Comparison of ENCODE assay signal across 1 cellular context in genomic region chr7:114917211-114917839, GRCh38.
TF ChIP-seq lines count a peak whose summit lies in the region.

No MANE protein-coding gene starts in this region.

TF ChIP-seq in GM12878, 131 proteins besides CTCF, POLR2A, EP300 and RAD21:
- TF ChIP-seq PKNOX1 (IDR thresholded peaks at IDR 0.05) = peak; percentile 25; the same call in 1 of the 2 replicates
- TF ChIP-seq, protein P1, sequence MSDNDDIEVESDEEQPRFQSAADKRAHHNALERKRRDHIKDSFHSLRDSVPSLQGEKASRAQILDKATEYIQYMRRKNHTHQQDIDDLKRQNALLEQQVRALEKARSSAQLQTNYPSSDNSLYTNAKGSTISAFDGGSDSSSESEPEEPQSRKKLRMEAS (IDR thresholded peaks at IDR 0.05; ENCODE audit: low read depth, low read length) = no peak
- TF ChIP-seq STAT3 (IDR thresholded peaks at IDR 0.05; ENCODE audit: low read depth, low read length) = 0 out of 2 replicates have a peak, but pooled peaks have one; percentile 59
- TF ChIP-seq NFIC (IDR thresholded peaks at IDR 0.05; ENCODE audit: low read depth, low read length) = peak; percentile 50; the same call in 1 of the 2 replicates
- TF ChIP-seq MEF2B (IDR thresholded peaks at IDR 0.05; ENCODE audit: partially characterized antibody, poor library complexity, severe bottlenecking) = peak; percentile 31
- peak; percentile 69; the same call in 1 of the 2 replicates for TF ChIP-seq MEF2A (IDR thresholded peaks at IDR 0.05; ENCODE audit: insufficient read depth, low read depth, low read length)
- TF ChIP-seq FOXM1 (IDR thresholded peaks at IDR 0.05; ENCODE audit: low read depth, low read length) = peak; percentile 60; the same call in 1 of the 2 replicates
- peak in 1 of 2 experiments; percentile 11; a peak in 1 of 4 replicates for TF ChIP-seq IKZF2 (IDR thresholded peaks at IDR 0.05)
- TF ChIP-seq NFYA (IDR thresholded peaks at IDR 0.05; ENCODE audit: borderline replicate concordance, low read depth, low read length) = no peak
- no peak for TF ChIP-seq ZSCAN29 (IDR thresholded peaks at IDR 0.05)
- TF ChIP-seq PML (IDR thresholded peaks at IDR 0.05; ENCODE audit: low read length) = 0 out of 2 replicates have a peak, but pooled peaks have one; percentile 43
- TF ChIP-seq RUNX3 (IDR thresholded peaks at IDR 0.05; ENCODE audit: low read length) = peak; percentile 10; the same call in 1 of the 2 replicates
- TF ChIP-seq SMAD5 (IDR thresholded peaks at IDR 0.05; ENCODE audit: low read depth) = no peak
- peak; percentile 62; the same call in 1 of the 2 replicates for TF ChIP-seq MTA3 (IDR thresholded peaks at IDR 0.05; ENCODE audit: borderline replicate concordance, low read length)
TF ChIP-seq in GM12878: peak in this region for 10.
